29 cellular contexts compared by ENCODE assay signal in genomic region chr14:53023325-53023724, GRCh38.
"Had no signal": no experiment of that assay in that cellular context is flagged by ENCODE, and none has a peak within 500 bp of the region (broad histone marks: within the 10 kb centered on the region; RNA-seq: fewer than 3 reads in every experiment).

No MANE protein-coding gene starts in this region.

- H3K4me1 ChIP-seq: ascending aorta, breast epithelium, colonic mucosa, esophagus squamous epithelium, gastroesophageal sphincter had no signal

- H3K36me3 ChIP-seq: ascending aorta, breast epithelium, cardiac muscle cell, colonic mucosa, esophagus squamous epithelium, gastroesophageal sphincter had no signal

- FAIRE-seq: endometrium, endothelial cell of umbilical vein had no signal

- ATAC-seq: activated naive CD4-positive, alpha-beta T cell treated with anti-CD3 and anti-CD28 coated beads, Interleukin-2, amount 50 U/mL, for 72 hours; activated T-cell treated with anti-CD3 and anti-CD28 coated beads, Interleukin-2, amount 50 U/mL, for 72 hours; gastroesophageal sphincter; WTC11 had no signal

- H3K27me3 ChIP-seq: ascending aorta, breast epithelium, cardiac muscle cell, colonic mucosa, esophagus squamous epithelium, gastroesophageal sphincter had no signal

- DNase-seq: activated CD4-positive, alpha-beta memory T cell treated with anti-CD3 and anti-CD28 coated beads, Interleukin-2, amount 10 ng/mL, durations not matched to agents 7 days and 5 days; activated CD4-positive, alpha-beta T cell treated with anti-CD3 and anti-CD28 coated beads for 1 hour; activated CD4-positive, alpha-beta T cell treated with anti-CD3 and anti-CD28 coated beads for 4 hours; activated CD4-positive, alpha-beta T cell treated with anti-CD3 and anti-CD28 coated beads, Interleukin-2, amount 10 ng/mL, durations not matched to agents 7 days and 5 days; activated CD4-positive, alpha-beta T cell treated with anti-CD3 and anti-CD28 coated beads, Interleukin-2, amount 50 U/mL, for 4 hours; activated CD8-positive, alpha-beta memory T cell treated with anti-CD3 and anti-CD28 coated beads, Interleukin-2, amount 50 U/mL, for 48 hours; activated gamma-delta T cell; activated naive CD4-positive, alpha-beta T cell; activated naive CD4-positive, alpha-beta T cell treated with anti-CD3 and anti-CD28 coated beads, Interleukin-2, amount 10 ng/mL, durations not matched to agents 7 days and 5 days; activated naive CD8-positive, alpha-beta T cell treated with anti-CD3 and anti-CD28 coated beads, Interleukin-2, amount 10 ng/mL, durations not matched to agents 7 days and 5 days; activated T-cell treated with anti-CD3 and anti-CD28 coated beads for 4 hours; activated T-cell treated with anti-CD3 and anti-CD28 coated beads, Interleukin-2, amount 50 U/mL, for 24 hours; activated T-cell treated with anti-CD3 and anti-CD28 coated beads, Interleukin-2, amount 50 U/mL, for 72 hours; central memory CD4-positive, alpha-beta T cell; cerebellar nuclear complex; colonic mucosa; effector CD8-positive, alpha-beta T cell; esophagus squamous epithelium; T-helper 2 cell had no signal

- H3K9me3 ChIP-seq: ascending aorta, breast epithelium, colonic mucosa, esophagus squamous epithelium, gastroesophageal sphincter had no signal

- H3K27ac ChIP-seq: ascending aorta, breast epithelium, cardiac muscle cell, colonic mucosa, epithelial cell of prostate, esophagus squamous epithelium, gastroesophageal sphincter, VCaP had no signal

- H3K4me3 ChIP-seq: ascending aorta, breast epithelium, cardiac muscle cell, colonic mucosa, esophagus squamous epithelium, gastroesophageal sphincter had no signal
